ENCODE assay signal across 1 cellular context in the genomic region with DNA sequence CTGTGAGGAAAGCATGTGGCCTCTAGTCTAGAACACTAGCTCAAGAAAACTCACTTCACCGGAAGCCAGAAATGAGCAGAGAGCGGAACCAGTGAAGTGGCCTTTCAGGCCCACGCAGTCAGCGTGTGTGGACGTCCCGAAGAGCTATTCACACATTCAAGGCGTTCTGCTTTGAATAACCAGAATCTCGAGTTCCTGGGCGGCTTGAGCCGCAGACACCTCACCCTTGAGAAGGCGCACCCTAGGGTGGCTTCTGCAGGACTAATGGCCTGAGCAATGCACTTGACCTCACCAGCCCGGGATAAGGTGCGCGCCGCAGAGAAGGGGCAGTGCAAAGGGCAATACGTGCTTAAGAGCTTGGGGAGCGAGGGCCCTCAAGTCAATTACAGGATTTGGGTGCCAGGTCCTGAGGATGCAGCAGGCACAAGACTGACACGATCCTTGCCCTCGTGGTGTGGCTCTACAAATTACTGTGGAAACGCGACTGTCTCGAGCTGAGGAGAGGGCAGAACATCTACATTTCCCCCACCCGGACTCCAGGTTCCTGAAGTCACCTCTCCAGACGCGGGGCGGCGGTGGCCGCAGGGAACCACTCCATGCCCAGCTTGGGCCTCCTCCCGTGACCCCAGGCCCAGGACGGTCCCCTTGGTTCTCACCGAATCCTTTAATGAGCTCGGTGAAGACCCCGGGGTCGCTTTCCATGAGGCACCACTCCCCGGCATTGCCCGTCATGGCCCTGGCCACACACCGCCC.
TF ChIP-seq lines count a peak whose summit lies in the region.

No MANE protein-coding gene starts in this region.

TF ChIP-seq in K562, 482 proteins besides CTCF, POLR2A, EP300 and RAD21 (continued from another document and continues in another):
- TF ChIP-seq, protein P1, sequence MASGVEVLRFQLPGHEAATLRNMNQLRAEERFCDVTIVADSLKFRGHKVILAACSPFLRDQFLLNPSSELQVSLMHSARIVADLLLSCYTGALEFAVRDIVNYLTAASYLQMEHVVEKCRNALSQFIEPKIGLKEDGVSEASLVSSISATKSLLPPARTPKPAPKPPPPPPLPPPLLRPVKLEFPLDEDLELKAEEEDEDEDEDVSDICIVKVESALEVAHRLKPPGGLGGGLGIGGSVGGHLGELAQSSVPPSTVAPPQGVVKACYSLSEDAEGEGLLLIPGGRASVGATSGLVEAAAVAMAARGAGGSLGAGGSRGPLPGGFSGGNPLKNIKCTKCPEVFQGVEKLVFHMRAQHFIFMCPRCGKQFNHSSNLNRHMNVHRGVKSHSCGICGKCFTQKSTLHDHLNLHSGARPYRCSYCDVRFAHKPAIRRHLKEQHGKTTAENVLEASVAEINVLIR (CRISPR knock-in tag; IDR thresholded peaks at IDR 0.05), result no peak
- TF ChIP-seq C11orf30 (IDR thresholded peaks at IDR 0.05; ENCODE audit: low read depth) (no peak), CHD1 (IDR thresholded peaks at IDR 0.05; ENCODE audit: low read length) (peak; percentile 99), NFRKB (IDR thresholded peaks at IDR 0.05; ENCODE audit: low read depth) (no peak), ZNF431 (CRISPR knock-in tag; IDR thresholded peaks at IDR 0.05) (no peak; the same call in none of the 2 replicates), BRD4 (IDR thresholded peaks at IDR 0.05) (0 out of 2 replicates have a peak, but pooled peaks have one; percentile 87), HMG20B (CRISPR knock-in tag; IDR thresholded peaks at IDR 0.05) (no peak), ETV5 (CRISPR knock-in tag; IDR thresholded peaks at IDR 0.05; ENCODE audit: low read depth) (peak; percentile 35; the same call in 1 of the 2 replicates), BHLHE40 (IDR thresholded peaks at IDR 0.05; ENCODE audit: low read length) (no peak), XRCC5 (IDR thresholded peaks at IDR 0.05; ENCODE audit: low read depth, low read length) (no peak), U2AF1 (optimal IDR thresholded peaks at IDR 0.05; ENCODE audit: low read depth, low read length) (no peak), SP1 (CRISPR knock-in tag; IDR thresholded peaks at IDR 0.05) (peak; percentile 15; the same call in 1 of the 2 replicates), PYGO2 (tag; IDR thresholded peaks at IDR 0.05) (no peak), JUN (IDR thresholded peaks at IDR 0.05; ENCODE audit: borderline replicate concordance, low read depth, low read length) (no peak), JUN (CRISPR knock-in tag; IDR thresholded peaks at IDR 0.05; ENCODE audit: borderline replicate concordance) (peak; percentile 55; the same call in 1 of the 2 replicates), NFYB (IDR thresholded peaks at IDR 0.05; ENCODE audit: extremely low read depth, insufficient read length) (no peak), HDAC6 (IDR thresholded peaks at IDR 0.05; ENCODE audit: low read depth, low read length) (no peak), TAF1 (IDR thresholded peaks at IDR 0.05; ENCODE audit: control insufficient read depth, extremely low read depth, insufficient read depth, low read length, severe bottlenecking) (peak; percentile 92)
- TF ChIP-seq, protein P2, sequence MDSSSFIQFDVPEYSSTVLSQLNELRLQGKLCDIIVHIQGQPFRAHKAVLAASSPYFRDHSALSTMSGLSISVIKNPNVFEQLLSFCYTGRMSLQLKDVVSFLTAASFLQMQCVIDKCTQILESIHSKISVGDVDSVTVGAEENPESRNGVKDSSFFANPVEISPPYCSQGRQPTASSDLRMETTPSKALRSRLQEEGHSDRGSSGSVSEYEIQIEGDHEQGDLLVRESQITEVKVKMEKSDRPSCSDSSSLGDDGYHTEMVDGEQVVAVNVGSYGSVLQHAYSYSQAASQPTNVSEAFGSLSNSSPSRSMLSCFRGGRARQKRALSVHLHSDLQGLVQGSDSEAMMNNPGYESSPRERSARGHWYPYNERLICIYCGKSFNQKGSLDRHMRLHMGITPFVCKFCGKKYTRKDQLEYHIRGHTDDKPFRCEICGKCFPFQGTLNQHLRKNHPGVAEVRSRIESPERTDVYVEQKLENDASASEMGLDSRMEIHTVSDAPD (CRISPR knock-in tag; IDR thresholded peaks at IDR 0.05), result 0 out of 2 replicates have a peak, but pooled peaks have one; percentile 37
- TF ChIP-seq, protein P3, sequence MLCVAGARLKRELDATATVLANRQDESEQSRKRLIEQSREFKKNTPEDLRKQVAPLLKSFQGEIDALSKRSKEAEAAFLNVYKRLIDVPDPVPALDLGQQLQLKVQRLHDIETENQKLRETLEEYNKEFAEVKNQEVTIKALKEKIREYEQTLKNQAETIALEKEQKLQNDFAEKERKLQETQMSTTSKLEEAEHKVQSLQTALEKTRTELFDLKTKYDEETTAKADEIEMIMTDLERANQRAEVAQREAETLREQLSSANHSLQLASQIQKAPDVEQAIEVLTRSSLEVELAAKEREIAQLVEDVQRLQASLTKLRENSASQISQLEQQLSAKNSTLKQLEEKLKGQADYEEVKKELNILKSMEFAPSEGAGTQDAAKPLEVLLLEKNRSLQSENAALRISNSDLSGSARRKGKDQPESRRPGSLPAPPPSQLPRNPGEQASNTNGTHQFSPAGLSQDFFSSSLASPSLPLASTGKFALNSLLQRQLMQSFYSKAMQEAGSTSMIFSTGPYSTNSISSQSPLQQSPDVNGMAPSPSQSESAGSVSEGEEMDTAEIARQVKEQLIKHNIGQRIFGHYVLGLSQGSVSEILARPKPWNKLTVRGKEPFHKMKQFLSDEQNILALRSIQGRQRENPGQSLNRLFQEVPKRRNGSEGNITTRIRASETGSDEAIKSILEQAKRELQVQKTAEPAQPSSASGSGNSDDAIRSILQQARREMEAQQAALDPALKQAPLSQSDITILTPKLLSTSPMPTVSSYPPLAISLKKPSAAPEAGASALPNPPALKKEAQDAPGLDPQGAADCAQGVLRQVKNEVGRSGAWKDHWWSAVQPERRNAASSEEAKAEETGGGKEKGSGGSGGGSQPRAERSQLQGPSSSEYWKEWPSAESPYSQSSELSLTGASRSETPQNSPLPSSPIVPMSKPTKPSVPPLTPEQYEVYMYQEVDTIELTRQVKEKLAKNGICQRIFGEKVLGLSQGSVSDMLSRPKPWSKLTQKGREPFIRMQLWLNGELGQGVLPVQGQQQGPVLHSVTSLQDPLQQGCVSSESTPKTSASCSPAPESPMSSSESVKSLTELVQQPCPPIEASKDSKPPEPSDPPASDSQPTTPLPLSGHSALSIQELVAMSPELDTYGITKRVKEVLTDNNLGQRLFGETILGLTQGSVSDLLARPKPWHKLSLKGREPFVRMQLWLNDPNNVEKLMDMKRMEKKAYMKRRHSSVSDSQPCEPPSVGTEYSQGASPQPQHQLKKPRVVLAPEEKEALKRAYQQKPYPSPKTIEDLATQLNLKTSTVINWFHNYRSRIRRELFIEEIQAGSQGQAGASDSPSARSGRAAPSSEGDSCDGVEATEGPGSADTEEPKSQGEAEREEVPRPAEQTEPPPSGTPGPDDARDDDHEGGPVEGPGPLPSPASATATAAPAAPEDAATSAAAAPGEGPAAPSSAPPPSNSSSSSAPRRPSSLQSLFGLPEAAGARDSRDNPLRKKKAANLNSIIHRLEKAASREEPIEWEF (CRISPR knock-in tag; IDR thresholded peaks at IDR 0.05), result no peak; the same call in 1 of the 2 replicates
- TF ChIP-seq, protein P4, sequence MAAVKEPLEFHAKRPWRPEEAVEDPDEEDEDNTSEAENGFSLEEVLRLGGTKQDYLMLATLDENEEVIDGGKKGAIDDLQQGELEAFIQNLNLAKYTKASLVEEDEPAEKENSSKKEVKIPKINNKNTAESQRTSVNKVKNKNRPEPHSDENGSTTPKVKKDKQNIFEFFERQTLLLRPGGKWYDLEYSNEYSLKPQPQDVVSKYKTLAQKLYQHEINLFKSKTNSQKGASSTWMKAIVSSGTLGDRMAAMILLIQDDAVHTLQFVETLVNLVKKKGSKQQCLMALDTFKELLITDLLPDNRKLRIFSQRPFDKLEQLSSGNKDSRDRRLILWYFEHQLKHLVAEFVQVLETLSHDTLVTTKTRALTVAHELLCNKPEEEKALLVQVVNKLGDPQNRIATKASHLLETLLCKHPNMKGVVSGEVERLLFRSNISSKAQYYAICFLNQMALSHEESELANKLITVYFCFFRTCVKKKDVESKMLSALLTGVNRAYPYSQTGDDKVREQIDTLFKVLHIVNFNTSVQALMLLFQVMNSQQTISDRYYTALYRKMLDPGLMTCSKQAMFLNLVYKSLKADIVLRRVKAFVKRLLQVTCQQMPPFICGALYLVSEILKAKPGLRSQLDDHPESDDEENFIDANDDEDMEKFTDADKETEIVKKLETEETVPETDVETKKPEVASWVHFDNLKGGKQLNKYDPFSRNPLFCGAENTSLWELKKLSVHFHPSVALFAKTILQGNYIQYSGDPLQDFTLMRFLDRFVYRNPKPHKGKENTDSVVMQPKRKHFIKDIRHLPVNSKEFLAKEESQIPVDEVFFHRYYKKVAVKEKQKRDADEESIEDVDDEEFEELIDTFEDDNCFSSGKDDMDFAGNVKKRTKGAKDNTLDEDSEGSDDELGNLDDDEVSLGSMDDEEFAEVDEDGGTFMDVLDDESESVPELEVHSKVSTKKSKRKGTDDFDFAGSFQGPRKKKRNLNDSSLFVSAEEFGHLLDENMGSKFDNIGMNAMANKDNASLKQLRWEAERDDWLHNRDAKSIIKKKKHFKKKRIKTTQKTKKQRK (IDR thresholded peaks at IDR 0.05; ENCODE audit: borderline replicate concordance, low read depth, low read length), result no peak
- TF ChIP-seq, protein P5, sequence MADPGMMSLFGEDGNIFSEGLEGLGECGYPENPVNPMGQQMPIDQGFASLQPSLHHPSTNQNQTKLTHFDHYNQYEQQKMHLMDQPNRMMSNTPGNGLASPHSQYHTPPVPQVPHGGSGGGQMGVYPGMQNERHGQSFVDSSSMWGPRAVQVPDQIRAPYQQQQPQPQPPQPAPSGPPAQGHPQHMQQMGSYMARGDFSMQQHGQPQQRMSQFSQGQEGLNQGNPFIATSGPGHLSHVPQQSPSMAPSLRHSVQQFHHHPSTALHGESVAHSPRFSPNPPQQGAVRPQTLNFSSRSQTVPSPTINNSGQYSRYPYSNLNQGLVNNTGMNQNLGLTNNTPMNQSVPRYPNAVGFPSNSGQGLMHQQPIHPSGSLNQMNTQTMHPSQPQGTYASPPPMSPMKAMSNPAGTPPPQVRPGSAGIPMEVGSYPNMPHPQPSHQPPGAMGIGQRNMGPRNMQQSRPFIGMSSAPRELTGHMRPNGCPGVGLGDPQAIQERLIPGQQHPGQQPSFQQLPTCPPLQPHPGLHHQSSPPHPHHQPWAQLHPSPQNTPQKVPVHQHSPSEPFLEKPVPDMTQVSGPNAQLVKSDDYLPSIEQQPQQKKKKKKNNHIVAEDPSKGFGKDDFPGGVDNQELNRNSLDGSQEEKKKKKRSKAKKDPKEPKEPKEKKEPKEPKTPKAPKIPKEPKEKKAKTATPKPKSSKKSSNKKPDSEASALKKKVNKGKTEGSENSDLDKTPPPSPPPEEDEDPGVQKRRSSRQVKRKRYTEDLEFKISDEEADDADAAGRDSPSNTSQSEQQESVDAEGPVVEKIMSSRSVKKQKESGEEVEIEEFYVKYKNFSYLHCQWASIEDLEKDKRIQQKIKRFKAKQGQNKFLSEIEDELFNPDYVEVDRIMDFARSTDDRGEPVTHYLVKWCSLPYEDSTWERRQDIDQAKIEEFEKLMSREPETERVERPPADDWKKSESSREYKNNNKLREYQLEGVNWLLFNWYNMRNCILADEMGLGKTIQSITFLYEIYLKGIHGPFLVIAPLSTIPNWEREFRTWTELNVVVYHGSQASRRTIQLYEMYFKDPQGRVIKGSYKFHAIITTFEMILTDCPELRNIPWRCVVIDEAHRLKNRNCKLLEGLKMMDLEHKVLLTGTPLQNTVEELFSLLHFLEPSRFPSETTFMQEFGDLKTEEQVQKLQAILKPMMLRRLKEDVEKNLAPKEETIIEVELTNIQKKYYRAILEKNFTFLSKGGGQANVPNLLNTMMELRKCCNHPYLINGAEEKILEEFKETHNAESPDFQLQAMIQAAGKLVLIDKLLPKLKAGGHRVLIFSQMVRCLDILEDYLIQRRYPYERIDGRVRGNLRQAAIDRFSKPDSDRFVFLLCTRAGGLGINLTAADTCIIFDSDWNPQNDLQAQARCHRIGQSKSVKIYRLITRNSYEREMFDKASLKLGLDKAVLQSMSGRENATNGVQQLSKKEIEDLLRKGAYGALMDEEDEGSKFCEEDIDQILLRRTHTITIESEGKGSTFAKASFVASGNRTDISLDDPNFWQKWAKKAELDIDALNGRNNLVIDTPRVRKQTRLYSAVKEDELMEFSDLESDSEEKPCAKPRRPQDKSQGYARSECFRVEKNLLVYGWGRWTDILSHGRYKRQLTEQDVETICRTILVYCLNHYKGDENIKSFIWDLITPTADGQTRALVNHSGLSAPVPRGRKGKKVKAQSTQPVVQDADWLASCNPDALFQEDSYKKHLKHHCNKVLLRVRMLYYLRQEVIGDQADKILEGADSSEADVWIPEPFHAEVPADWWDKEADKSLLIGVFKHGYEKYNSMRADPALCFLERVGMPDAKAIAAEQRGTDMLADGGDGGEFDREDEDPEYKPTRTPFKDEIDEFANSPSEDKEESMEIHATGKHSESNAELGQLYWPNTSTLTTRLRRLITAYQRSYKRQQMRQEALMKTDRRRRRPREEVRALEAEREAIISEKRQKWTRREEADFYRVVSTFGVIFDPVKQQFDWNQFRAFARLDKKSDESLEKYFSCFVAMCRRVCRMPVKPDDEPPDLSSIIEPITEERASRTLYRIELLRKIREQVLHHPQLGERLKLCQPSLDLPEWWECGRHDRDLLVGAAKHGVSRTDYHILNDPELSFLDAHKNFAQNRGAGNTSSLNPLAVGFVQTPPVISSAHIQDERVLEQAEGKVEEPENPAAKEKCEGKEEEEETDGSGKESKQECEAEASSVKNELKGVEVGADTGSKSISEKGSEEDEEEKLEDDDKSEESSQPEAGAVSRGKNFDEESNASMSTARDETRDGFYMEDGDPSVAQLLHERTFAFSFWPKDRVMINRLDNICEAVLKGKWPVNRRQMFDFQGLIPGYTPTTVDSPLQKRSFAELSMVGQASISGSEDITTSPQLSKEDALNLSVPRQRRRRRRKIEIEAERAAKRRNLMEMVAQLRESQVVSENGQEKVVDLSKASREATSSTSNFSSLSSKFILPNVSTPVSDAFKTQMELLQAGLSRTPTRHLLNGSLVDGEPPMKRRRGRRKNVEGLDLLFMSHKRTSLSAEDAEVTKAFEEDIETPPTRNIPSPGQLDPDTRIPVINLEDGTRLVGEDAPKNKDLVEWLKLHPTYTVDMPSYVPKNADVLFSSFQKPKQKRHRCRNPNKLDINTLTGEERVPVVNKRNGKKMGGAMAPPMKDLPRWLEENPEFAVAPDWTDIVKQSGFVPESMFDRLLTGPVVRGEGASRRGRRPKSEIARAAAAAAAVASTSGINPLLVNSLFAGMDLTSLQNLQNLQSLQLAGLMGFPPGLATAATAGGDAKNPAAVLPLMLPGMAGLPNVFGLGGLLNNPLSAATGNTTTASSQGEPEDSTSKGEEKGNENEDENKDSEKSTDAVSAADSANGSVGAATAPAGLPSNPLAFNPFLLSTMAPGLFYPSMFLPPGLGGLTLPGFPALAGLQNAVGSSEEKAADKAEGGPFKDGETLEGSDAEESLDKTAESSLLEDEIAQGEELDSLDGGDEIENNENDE (IDR thresholded peaks at IDR 0.05; ENCODE audit: low read depth, low read length), result no peak
- TF ChIP-seq, protein P6, sequence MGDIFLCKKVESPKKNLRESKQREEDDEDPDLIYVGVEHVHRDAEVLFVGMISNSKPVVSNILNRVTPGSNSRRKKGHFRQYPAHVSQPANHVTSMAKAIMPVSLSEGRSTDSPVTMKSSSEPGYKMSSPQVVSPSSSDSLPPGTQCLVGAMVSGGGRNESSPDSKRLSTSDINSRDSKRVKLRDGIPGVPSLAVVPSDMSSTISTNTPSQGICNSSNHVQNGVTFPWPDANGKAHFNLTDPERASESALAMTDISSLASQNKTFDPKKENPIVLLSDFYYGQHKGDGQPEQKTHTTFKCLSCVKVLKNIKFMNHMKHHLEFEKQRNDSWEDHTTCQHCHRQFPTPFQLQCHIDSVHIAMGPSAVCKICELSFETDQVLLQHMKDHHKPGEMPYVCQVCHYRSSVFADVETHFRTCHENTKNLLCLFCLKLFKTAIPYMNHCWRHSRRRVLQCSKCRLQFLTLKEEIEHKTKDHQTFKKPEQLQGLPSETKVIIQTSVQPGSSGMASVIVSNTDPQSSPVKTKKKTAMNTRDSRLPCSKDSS (IDR thresholded peaks at IDR 0.05; ENCODE audit: low read depth, partially characterized antibody), result no peak
- TF ChIP-seq, protein P7, sequence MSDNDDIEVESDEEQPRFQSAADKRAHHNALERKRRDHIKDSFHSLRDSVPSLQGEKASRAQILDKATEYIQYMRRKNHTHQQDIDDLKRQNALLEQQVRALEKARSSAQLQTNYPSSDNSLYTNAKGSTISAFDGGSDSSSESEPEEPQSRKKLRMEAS (CRISPR knock-in tag; IDR thresholded peaks at IDR 0.05), result peak; percentile 16; the same call in 1 of the 2 replicates
